In the genomic region with DNA sequence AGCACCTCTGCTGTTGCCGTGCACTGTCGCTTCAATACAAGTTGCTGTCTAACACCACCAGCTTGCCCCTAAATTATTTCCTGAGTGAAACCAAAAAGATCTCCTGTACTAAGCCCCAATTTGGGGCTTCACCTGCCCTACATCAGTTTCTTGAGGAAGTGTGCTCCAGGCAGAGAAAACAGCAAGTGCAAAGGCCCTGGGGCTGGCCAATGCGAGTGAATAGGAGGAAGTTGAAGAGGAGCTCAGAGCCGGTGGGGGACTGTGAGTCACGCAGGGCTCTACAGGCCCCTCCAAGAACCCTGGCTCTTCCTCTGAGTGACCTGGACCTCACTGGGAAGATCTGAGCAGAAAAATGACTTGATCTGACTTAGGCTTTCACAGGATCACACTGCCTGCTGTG, we compare ENCODE assay signal across 6 cellular contexts.
"Had no signal": no experiment of that assay in that cellular context is flagged by ENCODE, and none has a peak within 500 bp of the region (broad histone marks: within the 10 kb centered on the region; RNA-seq: fewer than 3 reads in every experiment).

No MANE protein-coding gene starts in this region.

- H3K9ac ChIP-seq: GM23248 had no signal

- H3K27ac ChIP-seq: GM23248 had no signal

- FAIRE-seq: HepG2 had no signal

- H2AFZ ChIP-seq: GM23248 had no signal

- H3K9me3 ChIP-seq: HAP-1 had no signal

- H3K36me3 ChIP-seq: HAP-1 had no signal

- ATAC-seq: HCT116, HepG2 had no signal

- H3K4me3 ChIP-seq: GM23248, HAP-1 had no signal

- DNase-seq: GM23248, GOT3, H7 had no signal

- H3K4me1 ChIP-seq: HAP-1 had no signal
